ENCODE assay signal across 20 cellular contexts in genomic region chr1:116356067-116356466, GRCh38. TPM values are rescaled to one million over a fixed set of nuclear protein-coding genes. Genes with fewer than 3 reads are reported as not detected.
DNase-seq lines count a peak whose midpoint lies in the region; ATAC-seq and TF ChIP-seq lines count a peak whose summit lies in the region.
"Had no signal": no experiment of that assay in that cellular context is flagged by ENCODE, and none has a peak within 500 bp of the region (broad histone marks: within the 10 kb centered on the region; RNA-seq: fewer than 3 reads in every experiment).

No MANE protein-coding gene starts in this region.

- H2BK15ac ChIP-seq in mesenchymal stem cell (ENCODE audit: low read depth, poor library complexity, severe bottlenecking) = no peak overlapping the region

- CTCF ChIA-PET in activated CD4-positive, alpha-beta T cell treated with anti-CD3 and anti-CD28 coated beads for 36 hours (lab: Charles Lee) = interaction anchor here (1.0 to 1.6 kb wide), 2 partner anchors 20 to 129 kb away, joined by 4 to 5 read pairs; no protein-coding TSS in a partner anchor
- CTCF ChIA-PET in T-cell (lab: Charles Lee) = no interaction called here

- no peak overlapping the region for H4K91ac ChIP-seq in mesenchymal stem cell (ENCODE audit: low read length)

- no peaks in the 10 kb centered on the region for H3K36me3 Mint-ChIP-seq in activated CD4-positive, alpha-beta T cell treated with anti-CD3 and anti-CD28 coated beads for 36 hours (ENCODE audit: low read depth)
- no peaks in the 10 kb centered on the region for H3K36me3 Mint-ChIP-seq in HFFc6 (ENCODE audit: low read depth)
- H3K36me3 Mint-ChIP-seq in T-cell = no peaks in the 10 kb centered on the region

- peak overlapping the region; percentile 38 for H3K27ac Mint-ChIP-seq in activated CD4-positive, alpha-beta T cell treated with anti-CD3 and anti-CD28 coated beads for 36 hours
- H3K27ac Mint-ChIP-seq in HFFc6 = peak overlapping the region; percentile 51; the same call in 1 of the 2 replicates
- H3K27ac Mint-ChIP-seq in T-cell = peak overlapping the region; percentile 50 to 85

- H3K4ac ChIP-seq in mesenchymal stem cell (ENCODE audit: low read depth in 1 of 2, low read length in 2 of 2) = no peak overlapping the region

- H3K27me3 Mint-ChIP-seq in activated CD4-positive, alpha-beta T cell treated with anti-CD3 and anti-CD28 coated beads for 36 hours = no peaks in the 10 kb centered on the region
- no peaks in the 10 kb centered on the region for H3K27me3 Mint-ChIP-seq in HFFc6 (ENCODE audit: insufficient read depth)
- H3K27me3 Mint-ChIP-seq in T-cell = no peaks in the 10 kb centered on the region

- no peak overlapping the region for H2AK5ac ChIP-seq in mesenchymal stem cell (ENCODE audit: low read length, severe bottlenecking)

- H3K27me3 ChIP-seq in mesenchymal stem cell (ENCODE audit: control insufficient read depth in 1 of 2, insufficient read depth in 1 of 2, low read length in 2 of 2) (no peaks in the 10 kb centered on the region), lower lobe of right lung (ENCODE audit: low read depth) (no peaks in the 10 kb centered on the region)

- H3K4me3 ChIP-seq in mesenchymal stem cell (ENCODE audit: insufficient read depth in 1 of 2, low read depth in 1 of 2, low read length in 2 of 2) (no peak overlapping the region), lower lobe of right lung (no peak overlapping the region)

- no peak overlapping the region for H2BK5ac ChIP-seq in mesenchymal stem cell (ENCODE audit: low read depth, low read length, poor library complexity, severe bottlenecking)

- no peak overlapping the region for H3K4me3 Mint-ChIP-seq in activated CD4-positive, alpha-beta T cell treated with anti-CD3 and anti-CD28 coated beads for 36 hours
- H3K4me3 Mint-ChIP-seq in HFFc6 = no peak overlapping the region
- H3K4me3 Mint-ChIP-seq in T-cell = no peak overlapping the region

- no peak overlapping the region for H3K18ac ChIP-seq in mesenchymal stem cell (ENCODE audit: low read depth in 1 of 2, low read length in 2 of 2)

- WGBS in mesenchymal stem cell = 96% methylated on average over 3 of the region's 4 CpGs

- intact Hi-C loops in activated CD4-positive, alpha-beta T cell treated with anti-CD3 and anti-CD28 coated beads for 36 hours (cut with DNase I, micrococcal nuclease) = no loop called here
- intact Hi-C loops in lower lobe of right lung (cut with DNase I) = no loop called here

- H2BK12ac ChIP-seq in mesenchymal stem cell (ENCODE audit: low read length in 2 of 2) = no peak overlapping the region

- H4K8ac ChIP-seq in mesenchymal stem cell (ENCODE audit: low read length) = peak overlapping the region; percentile 4

- POLR2A ChIA-PET in activated CD4-positive, alpha-beta T cell treated with anti-CD3 and anti-CD28 coated beads for 36 hours (lab: Charles Lee) = no interaction called here
- POLR2A ChIA-PET in T-cell (lab: Charles Lee) = no interaction called here

- H2AFZ ChIP-seq in mesenchymal stem cell (ENCODE audit: low read depth, low read length) = no peak overlapping the region

- no peak overlapping the region for H3K14ac ChIP-seq in mesenchymal stem cell (ENCODE audit: low read length in 2 of 2)

- no peak overlapping the region for H3K4me2 ChIP-seq in mesenchymal stem cell (ENCODE audit: low read length, poor library complexity, severe bottlenecking)

- H3K9me3 ChIP-seq in mesenchymal stem cell (ENCODE audit: control insufficient read depth, low read length) (no peaks in the 10 kb centered on the region), lower lobe of right lung (no peaks in the 10 kb centered on the region)
- H3K9me3 ChIP-seq: Caco-2 had no signal

- no peak overlapping the region for H3K23ac ChIP-seq in mesenchymal stem cell (ENCODE audit: low read length in 2 of 2)

- TF ChIP-seq CTCF in HFFc6 (IDR thresholded peaks at IDR 0.05) (no peak), lower lobe of right lung (IDR thresholded peaks at IDR 0.05) (no peak)

- DNase-seq in activated CD4-positive, alpha-beta T cell treated with anti-CD3 and anti-CD28 coated beads for 36 hours = no peak
- no peak for DNase-seq in activated CD4-positive, alpha-beta T cell treated with anti-CD3 and anti-CD28 coated beads, Interleukin-2, amount 50 U/mL, for 4 hours
- DNase-seq in HFFc6 (no peak), T-cell (no peak), mesenchymal stem cell (no peak), lower lobe of right lung (no peak), epidermal melanocyte (ENCODE audit: insufficient read length, low spot score) (no peak)
- DNase-seq: AML-193, Caco-2, DMS 273 treated with DMSO at 0.1 percent for 48 hours, DMS79 treated with DMSO at 0.1 percent for 48 hours, MV-4-11, NCI-H1105 treated with DMSO at 0.1 percent for 48 hours, NCI-H2029 treated with DMSO at 0.1 percent for 48 hours, NCI-H510A treated with DMSO at 0.1 percent for 48 hours, NCI-H748 treated with DMSO at 0.1 percent for 48 hours had no signal

- no peaks in the 10 kb centered on the region for H3K79me1 ChIP-seq in mesenchymal stem cell (replicated peaks; ENCODE audit: low read length, poor library complexity, severe bottlenecking)

- no peak overlapping the region for H3K27ac ChIP-seq in mesenchymal stem cell (ENCODE audit: low read length, poor library complexity, severe bottlenecking)
- no peak overlapping the region for H3K27ac ChIP-seq in lower lobe of right lung
- H3K27ac ChIP-seq: 22Rv1, C4-2B had no signal

- no peak for ATAC-seq in activated CD4-positive, alpha-beta T cell treated with anti-CD3 and anti-CD28 coated beads for 36 hours
- ATAC-seq in T-cell (replicated peaks in 1 of 4) = no peak
- no peak for ATAC-seq in lower lobe of right lung
- no peak for ATAC-seq in HG02973 (IDR thresholded peaks at IDR 0.05; ENCODE audit: unreplicated experiment)
- ATAC-seq: Panc1 had no signal

- H3K9me3 Mint-ChIP-seq in activated CD4-positive, alpha-beta T cell treated with anti-CD3 and anti-CD28 coated beads for 36 hours (ENCODE audit: low read depth) = no peaks in the 10 kb centered on the region
- H3K9me3 Mint-ChIP-seq in HFFc6 (no peaks in the 10 kb centered on the region), T-cell (no peaks in the 10 kb centered on the region)

- H3K9ac ChIP-seq in mesenchymal stem cell (ENCODE audit: low read length) = peak overlapping the region; percentile 60

- H2BK120ac ChIP-seq in mesenchymal stem cell (ENCODE audit: low read depth, low read length) = no peak overlapping the region

- H3K4me1 ChIP-seq in mesenchymal stem cell (ENCODE audit: control insufficient read depth, insufficient read depth, low read depth, low read length) = no peaks in the 10 kb centered on the region
- no peaks in the 10 kb centered on the region for H3K4me1 ChIP-seq in lower lobe of right lung

- H3K4me1 Mint-ChIP-seq in activated CD4-positive, alpha-beta T cell treated with anti-CD3 and anti-CD28 coated beads for 36 hours = peaks cover 40% of the 10 kb centered on the region
- H3K4me1 Mint-ChIP-seq in HFFc6 (ENCODE audit: low read depth) (peaks cover 59% of the 10 kb centered on the region), T-cell (peaks cover 41 to 52% (median 42%) of the 10 kb centered on the region in 3 donors)

- H3K36me3 ChIP-seq in mesenchymal stem cell (ENCODE audit: control insufficient read depth in 1 of 2, insufficient read depth in 2 of 2, low read depth in 1 of 2, low read length in 2 of 2) (no peaks in the 10 kb centered on the region), lower lobe of right lung (no peaks in the 10 kb centered on the region)

RNA-seq across cellular contexts. Expression of gene ATP1A1, which starts 17.0 kb away (rescaled TPM):
- total RNA-seq in activated CD4-positive, alpha-beta T cell treated with anti-CD3 and anti-CD28 coated beads for 36 hours = 100 to 1,000 TPM; 247 to 257 TPM
- total RNA-seq in HFFc6 (2021; fragmentation: NEBNext Ultra II Directional; extraction: Animal tissue kit (Norgen Biotek cat#: 25700)) = 100 to 1,000 TPM; 192 to 244 (median 222) TPM
- total RNA-seq in T-cell (100 to 1,000 TPM; 230 to 292 (median 266) TPM), lower lobe of right lung (518 TPM)
- 128 TPM for polyA plus RNA-seq in mesenchymal stem cell (2013, experiment 1 of 2)
- 126 TPM for polyA plus RNA-seq in mesenchymal stem cell (2013, experiment 2 of 2)
